ENCODE assay signal across 7 cellular contexts in the genomic region with DNA sequence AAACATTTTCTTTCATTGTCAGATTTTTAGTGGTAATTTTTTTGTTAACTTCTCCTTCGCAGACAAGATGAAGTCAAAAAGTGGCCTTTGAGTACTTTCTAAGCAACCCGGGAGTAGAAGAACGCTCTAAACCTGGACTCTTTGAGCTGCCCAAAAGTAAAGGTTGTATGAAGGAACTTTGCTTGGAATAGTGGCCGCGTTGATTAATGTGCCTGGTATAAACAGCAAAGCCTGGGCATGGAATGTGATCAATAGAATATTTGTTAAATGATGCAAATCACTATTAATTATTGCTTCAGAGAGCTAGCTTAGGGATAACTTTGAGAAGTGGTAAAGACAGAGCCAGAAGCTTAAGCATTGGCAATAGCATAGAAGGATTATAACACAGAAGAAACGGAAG.
"Had no signal": no experiment of that assay in that cellular context is flagged by ENCODE, and none has a peak within 500 bp of the region (broad histone marks: within the 10 kb centered on the region; RNA-seq: fewer than 3 reads in every experiment).

No MANE protein-coding gene starts in this region.

- H3K4me3 ChIP-seq: K562 had no signal

- H3K27ac Mint-ChIP-seq: IgD-negative memory B cell had no signal

- H3K27ac ChIP-seq: HL-60 had no signal

- H3K36me3 Mint-ChIP-seq: IgD-negative memory B cell had no signal

- ATAC-seq: HepG2, K562 had no signal

- H3K4me1 Mint-ChIP-seq: IgD-negative memory B cell had no signal

- DNase-seq: IMR-90, KBM-7, KG1 had no signal

- H3K4me3 Mint-ChIP-seq: IgD-negative memory B cell had no signal
